Comparison of ENCODE assay signal across 1 cellular context in genomic region chr1:6243993-6244392, GRCh38.
TF ChIP-seq lines count a peak whose summit lies in the region.

A gene with protein sequence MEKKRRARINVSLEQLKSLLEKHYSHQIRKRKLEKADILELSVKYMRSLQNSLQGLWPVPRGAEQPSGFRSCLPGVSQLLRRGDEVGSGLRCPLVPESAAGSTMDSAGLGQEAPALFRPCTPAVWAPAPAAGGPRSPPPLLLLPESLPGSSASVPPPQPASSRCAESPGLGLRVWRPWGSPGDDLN (plus strand): TSS chr1:6244179. CDS start chr1:6244366, 187 bp downstream.

TF ChIP-seq in A549, 52 proteins besides CTCF, POLR2A, EP300 and RAD21 (continued from another document):
- TF ChIP-seq BCL3 (IDR thresholded peaks at IDR 0.05), result no peak
- TF ChIP-seq CHD2 (IDR thresholded peaks at IDR 0.05; ENCODE audit: low read length, partially characterized antibody), result no peak
- TF ChIP-seq NR3C1 (IDR thresholded peaks at IDR 0.05), result no peak
